Comparison of ENCODE assay signal across 2 cellular contexts in genomic region chr17:74223901-74224300, GRCh38.
TF ChIP-seq lines count a peak whose summit lies in the region.

No MANE protein-coding gene starts in this region.

TF ChIP-seq in HCT116, 20 proteins besides CTCF, POLR2A, EP300 and RAD21:
- TF ChIP-seq FOSL1 (IDR thresholded peaks at IDR 0.05; ENCODE audit: low read depth) = no peak

TF ChIP-seq in K562, 482 proteins besides CTCF, POLR2A, EP300 and RAD21:
- TF ChIP-seq ZBTB49 (CRISPR knock-in tag; IDR thresholded peaks at IDR 0.05; ENCODE audit: borderline replicate concordance) = no peak
- TF ChIP-seq ATF3 (IDR thresholded peaks at IDR 0.05) = peak; percentile 59
- TF ChIP-seq ATF3 (CRISPR knock-in tag; conservative IDR thresholded peaks at IDR 0.05) = no peak
- peak; percentile 67 for TF ChIP-seq FOSL1 (tag; conservative IDR thresholded peaks at IDR 0.05)
